Comparison of ENCODE assay signal across 18 cellular contexts in the genomic region with DNA sequence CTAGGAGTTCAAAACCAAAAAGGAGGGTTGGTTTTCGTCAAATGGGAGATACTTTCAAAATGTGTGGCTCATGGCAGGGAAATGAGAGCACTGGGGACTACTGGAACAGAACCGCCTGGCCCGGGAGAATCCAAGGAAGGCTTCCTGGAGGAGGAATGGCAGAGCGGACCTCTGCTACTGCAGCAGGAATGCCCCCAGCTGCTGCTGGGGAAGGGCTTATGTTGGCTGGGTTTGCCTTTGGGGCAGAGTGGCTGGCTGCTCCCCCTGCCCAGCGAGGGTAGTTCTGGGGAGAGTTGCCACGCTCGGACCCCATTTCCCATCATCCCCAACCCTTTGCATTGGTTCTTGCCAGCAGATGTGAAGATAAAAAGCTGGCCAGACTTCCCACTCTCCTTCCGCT. TPM values are rescaled to one million over a fixed set of nuclear protein-coding genes. Genes with fewer than 3 reads are reported as not detected.
DNase-seq lines count a peak whose midpoint lies in the region; ATAC-seq and TF ChIP-seq lines count a peak whose summit lies in the region.
"Had no signal": no experiment of that assay in that cellular context is flagged by ENCODE, and none has a peak within 500 bp of the region (broad histone marks: within the 10 kb centered on the region; RNA-seq: fewer than 3 reads in every experiment).

No MANE protein-coding gene starts in this region.

- no peaks in the 10 kb centered on the region for H4K20me1 ChIP-seq in OCI-LY3 (ENCODE audit: insufficient read depth, low read length)
- no peaks in the 10 kb centered on the region for H4K20me1 ChIP-seq in smooth muscle cell (ENCODE audit: low read depth)
- H4K20me1 ChIP-seq: BLaER1 treated with 17β-estradiol and CSF1 and Interleukin-3, amounts not matched to agents 10 nM and 100 nM had no signal

- no peaks in the 10 kb centered on the region for H3K9me3 Mint-ChIP-seq in activated CD4-positive, alpha-beta T cell treated with anti-CD3 and anti-CD28 coated beads, Interleukin-2, amount 10 ng/mL, durations not matched to agents 24 days and 14 days
- H3K9me3 Mint-ChIP-seq: IgD-negative memory B cell had no signal

- no peak overlapping the region for H3K4me3 Mint-ChIP-seq in activated CD4-positive, alpha-beta T cell treated with anti-CD3 and anti-CD28 coated beads, Interleukin-2, amount 10 ng/mL, durations not matched to agents 24 days and 14 days

- H3K27ac ChIP-seq in OCI-LY3 (ENCODE audit: low read length) (no peak overlapping the region), esophagus squamous epithelium (peak overlapping the region; percentile 9 to 77 (median 42)), smooth muscle cell (ENCODE audit: low read depth) (no peak overlapping the region)
- H3K27ac ChIP-seq: BLaER1 treated with 17β-estradiol and CSF1 and Interleukin-3, amounts not matched to agents 10 nM and 100 nM; RWPE1 had no signal

- no peak for TF ChIP-seq POLR2A in esophagus squamous epithelium (IDR thresholded peaks at IDR 0.05)

- H3K4me2 ChIP-seq in OCI-LY3 (ENCODE audit: low read length), result peak overlapping the region; percentile 60
- no peak overlapping the region for H3K4me2 ChIP-seq in smooth muscle cell

- no peak overlapping the region for H3K4me3 ChIP-seq in OCI-LY3 (ENCODE audit: low read length)
- H3K4me3 ChIP-seq in esophagus squamous epithelium, result no peak overlapping the region
- H3K4me3 ChIP-seq in smooth muscle cell, result no peak overlapping the region
- H3K4me3 ChIP-seq: BLaER1 treated with 17β-estradiol and CSF1 and Interleukin-3, amounts not matched to agents 10 nM and 100 nM had no signal

- H3K4me1 Mint-ChIP-seq in activated CD4-positive, alpha-beta T cell treated with anti-CD3 and anti-CD28 coated beads, Interleukin-2, amount 10 ng/mL, durations not matched to agents 24 days and 14 days, result peaks cover 41% of the 10 kb centered on the region

- H3K9ac ChIP-seq in OCI-LY3 (ENCODE audit: low read length) (no peak overlapping the region), smooth muscle cell (ENCODE audit: low read depth) (no peak overlapping the region)
- H3K9ac ChIP-seq: BLaER1 treated with 17β-estradiol and CSF1 and Interleukin-3, amounts not matched to agents 10 nM and 100 nM had no signal

- H3F3A ChIP-seq in smooth muscle cell (ENCODE audit: low read depth), result no peaks in the 10 kb centered on the region

- H3K36me3 ChIP-seq in OCI-LY3 (replicated peaks; ENCODE audit: low read depth, low read length), result no peaks in the 10 kb centered on the region
- no peaks in the 10 kb centered on the region for H3K36me3 ChIP-seq in esophagus squamous epithelium
- no peaks in the 10 kb centered on the region for H3K36me3 ChIP-seq in smooth muscle cell (ENCODE audit: low read depth)
- H3K36me3 ChIP-seq: BLaER1 treated with 17β-estradiol and CSF1 and Interleukin-3, amounts not matched to agents 10 nM and 100 nM had no signal

- H2AFZ ChIP-seq in OCI-LY3 (ENCODE audit: low read depth, low read length), result no peak overlapping the region
- no peak overlapping the region for H2AFZ ChIP-seq in smooth muscle cell (ENCODE audit: low read depth)

- 84 to 89% methylated on average over 4 to 8 of the region's 8 CpGs for WGBS in esophagus squamous epithelium, 2 donors
- WGBS in smooth muscle cell (ENCODE audit: low lambda C conversion rate), result 92% methylated on average over 7 of the region's 8 CpGs

- no peaks in the 10 kb centered on the region for H3K79me2 ChIP-seq in OCI-LY3 (ENCODE audit: low read length)
- H3K79me2 ChIP-seq in smooth muscle cell (ENCODE audit: low read depth), result no peaks in the 10 kb centered on the region

- peaks cover 27% of the 10 kb centered on the region for H3K27me3 ChIP-seq in OCI-LY3 (ENCODE audit: low read depth, low read length)
- H3K27me3 ChIP-seq in esophagus squamous epithelium, result peaks cover 0 to 59% (median 0%) of the 10 kb centered on the region in 4 donors
- H3K27me3 ChIP-seq in smooth muscle cell (ENCODE audit: low read depth), result peaks cover 13% of the 10 kb centered on the region
- H3K27me3 ChIP-seq: BLaER1 treated with 17β-estradiol and CSF1 and Interleukin-3, amounts not matched to agents 10 nM and 100 nM had no signal

- TF ChIP-seq CTCF in OCI-LY3 (IDR thresholded peaks at IDR 0.05; ENCODE audit: low read depth, low read length) (no peak), esophagus squamous epithelium (IDR thresholded peaks at IDR 0.05) (no peak), smooth muscle cell (IDR thresholded peaks at IDR 0.05; ENCODE audit: borderline replicate concordance, insufficient read depth, poor library complexity, severe bottlenecking) (no peak)

- peaks cover 11% of the 10 kb centered on the region for H3K27me3 Mint-ChIP-seq in activated CD4-positive, alpha-beta T cell treated with anti-CD3 and anti-CD28 coated beads, Interleukin-2, amount 10 ng/mL, durations not matched to agents 24 days and 14 days

- H3K9me3 ChIP-seq in OCI-LY3 (ENCODE audit: insufficient read depth, low read length) (no peaks in the 10 kb centered on the region), esophagus squamous epithelium (no peaks in the 10 kb centered on the region), smooth muscle cell (replicated peaks; ENCODE audit: low read depth) (no peaks in the 10 kb centered on the region)

- intact Hi-C loops in activated CD4-positive, alpha-beta T cell treated with anti-CD3 and anti-CD28 coated beads, Interleukin-2, amount 10 ng/mL, durations not matched to agents 24 days and 14 days (cut with micrococcal nuclease), result no loop called here
- intact Hi-C loops in esophagus squamous epithelium (cut with DNase I), result no loop called here
- intact Hi-C loops in posterior vena cava (cut with DNase I), result no loop called here

- no peaks in the 10 kb centered on the region for H3K36me3 Mint-ChIP-seq in activated CD4-positive, alpha-beta T cell treated with anti-CD3 and anti-CD28 coated beads, Interleukin-2, amount 10 ng/mL, durations not matched to agents 24 days and 14 days (ENCODE audit: low read depth)
- H3K36me3 Mint-ChIP-seq: IgD-negative memory B cell had no signal

- H3K4me1 ChIP-seq in OCI-LY3 (ENCODE audit: low read length), result peaks cover 45% of the 10 kb centered on the region
- peaks cover 0 to 29% (median 0%) of the 10 kb centered on the region in 3 donors for H3K4me1 ChIP-seq in esophagus squamous epithelium
- peaks cover 3% of the 10 kb centered on the region for H3K4me1 ChIP-seq in smooth muscle cell (ENCODE audit: low read depth)

- H3K27ac Mint-ChIP-seq in activated CD4-positive, alpha-beta T cell treated with anti-CD3 and anti-CD28 coated beads, Interleukin-2, amount 10 ng/mL, durations not matched to agents 24 days and 14 days, result peak overlapping the region; percentile 7
- H3K27ac Mint-ChIP-seq: IgD-negative memory B cell had no signal

- no peak for DNase-seq in activated CD4-positive, alpha-beta T cell treated with anti-CD3 and anti-CD28 coated beads, Interleukin-2, amount 10 ng/mL, durations not matched to agents 24 days and 14 days
- no peak for DNase-seq in activated CD4-positive, alpha-beta T cell treated with anti-CD3 and anti-CD28 coated beads, Interleukin-2, amount 50 U/mL, for 4 hours
- DNase-seq in esophagus squamous epithelium (lab: John Stamatoyannopoulos, UW) (no peak), posterior vena cava (ENCODE audit: low spot score) (peak; percentile 62), smooth muscle cell (lab: John Stamatoyannopoulos, UW; ENCODE audit: unreplicated experiment) (no peak)
- DNase-seq: 8988T, EL, HCEC 1CT, NCI-H1436 treated with DMSO at 0.1 percent for 48 hours, NCI-H2227 treated with DMSO at 0.1 percent for 48 hours, NCI-H526 had no signal

- ATAC-seq in HG02610 (IDR thresholded peaks at IDR 0.05; ENCODE audit: unreplicated experiment) (no peak), HG03135 (IDR thresholded peaks at IDR 0.05; ENCODE audit: unreplicated experiment) (no peak)

RNA-seq across cellular contexts. Expression of gene APOBEC3A, which starts 10.6 kb away (rescaled TPM):
- total RNA-seq in activated CD4-positive, alpha-beta T cell treated with anti-CD3 and anti-CD28 coated beads, Interleukin-2, amount 10 ng/mL, durations not matched to agents 24 days and 14 days, result not detected in 2 replicates
- 10 to 100 TPM in 1 of 4 donors, 1 to 10 TPM in 1, under 1 TPM in 2; 0.57 to 27.3 (median 1.3) TPM for total RNA-seq in esophagus squamous epithelium
- total RNA-seq in posterior vena cava, result 1 to 10 TPM; 2.5 to 5.6 TPM
- 0.18 and 0.94 TPM in 2 replicates for total RNA-seq in smooth muscle cell
- polyA plus RNA-seq in smooth muscle cell, result not detected in 2 replicates
- total RNA-seq: HT1080 had no signal
- polyA plus RNA-seq: IgD-negative memory B cell had no signal

RNA-seq across cellular contexts. Expression of gene APOBEC3B, which starts 35.4 kb away (rescaled TPM):
- total RNA-seq in activated CD4-positive, alpha-beta T cell treated with anti-CD3 and anti-CD28 coated beads, Interleukin-2, amount 10 ng/mL, durations not matched to agents 24 days and 14 days, result 25.4 and 26.1 TPM in 2 replicates
- total RNA-seq in esophagus squamous epithelium (1 to 10 TPM in 3 of 4 donors, not detected in 1; 1.1 to 5.3 (median 3.1) TPM), posterior vena cava (under 1 TPM; 0.14 to 0.56 TPM), smooth muscle cell (0.22 and 0.58 TPM in 2 replicates)
- 4.9 and 5.6 TPM in 2 replicates for polyA plus RNA-seq in smooth muscle cell

Comparison
In these comparisons a context has a peak if more than half of its experiments do, and no peak if none do; other contexts are left out.
1. H3K27ac ChIP-seq: peak in esophagus squamous epithelium (4 of 4); none in OCI-LY3 (single experiment) and smooth muscle cell (single experiment).